ENCODE assay signal across 17 cellular contexts in genomic region chr16:50156590-50156989, GRCh38. TPM values are rescaled to one million over a fixed set of nuclear protein-coding genes. Genes with fewer than 3 reads are reported as not detected.
DNase-seq lines count a peak whose midpoint lies in the region; ATAC-seq and TF ChIP-seq lines count a peak whose summit lies in the region.
"Had no signal": no experiment of that assay in that cellular context is flagged by ENCODE, and none has a peak within 500 bp of the region (broad histone marks: within the 10 kb centered on the region; RNA-seq: fewer than 3 reads in every experiment).

No MANE protein-coding gene starts in this region.

- POLR2A ChIA-PET in CD8-positive, alpha-beta memory T cell (lab: Charles Lee) = interaction anchor here (0.8 kb wide), 1 partner anchor 594 kb away, joined by 3 read pairs; no protein-coding TSS in a partner anchor
- POLR2A ChIA-PET in activated naive CD8-positive, alpha-beta T cell treated with anti-CD3 and anti-CD28 coated beads, Interleukin-2, amount 10 ng/mL, durations not matched to agents 7 days and 5 days (lab: Charles Lee) = no interaction called here

- H3K9me3 ChIP-seq in BLaER1 treated with 17β-estradiol and CSF1 and Interleukin-3, amounts not matched to agents 10 nM and 100 nM (replicated peaks in 1 of 11) = no peaks in the 10 kb centered on the region
- H3K9me3 ChIP-seq in CD8-positive, alpha-beta memory T cell (ENCODE audit: low read length) = no peaks in the 10 kb centered on the region
- H3K9me3 ChIP-seq in spleen = no peaks in the 10 kb centered on the region

- CTCF ChIA-PET in CD8-positive, alpha-beta memory T cell (lab: Charles Lee) = interaction anchor here (2.4 kb wide), 1 partner anchor 54 kb away, joined by 7 read pairs; no protein-coding TSS in a partner anchor

- no peak overlapping the region for H3K4me3 ChIP-seq in BLaER1 treated with 17β-estradiol and CSF1 and Interleukin-3, amounts not matched to agents 10 nM and 100 nM
- no peak overlapping the region for H3K4me3 ChIP-seq in CD8-positive, alpha-beta memory T cell (ENCODE audit: low read length)
- no peak overlapping the region for H3K4me3 ChIP-seq in spleen

- no peak overlapping the region for H3K9ac ChIP-seq in BLaER1 treated with 17β-estradiol and CSF1 and Interleukin-3, amounts not matched to agents 10 nM and 100 nM

- H3K27ac Mint-ChIP-seq in CD8-positive, alpha-beta memory T cell = peak overlapping the region in 5 of 8 donors; percentile 11 to 87 (median 59)
- no peak overlapping the region for H3K27ac Mint-ChIP-seq in activated naive CD8-positive, alpha-beta T cell treated with anti-CD3 and anti-CD28 coated beads, Interleukin-2, amount 10 ng/mL, durations not matched to agents 7 days and 5 days
- H3K27ac Mint-ChIP-seq in neural crest cell (ENCODE audit: unreplicated experiment) = no peak overlapping the region
- H3K27ac Mint-ChIP-seq: endodermal cell had no signal

- DNase-seq in CD8-positive, alpha-beta memory T cell = no peak
- DNase-seq in activated naive CD8-positive, alpha-beta T cell treated with anti-CD3 and anti-CD28 coated beads, Interleukin-2, amount 10 ng/mL, durations not matched to agents 7 days and 5 days = no peak
- DNase-seq in neural crest cell (ENCODE audit: low read depth, low spot score) = no peak
- no peak for DNase-seq in spleen
- DNase-seq in NCI-H2196 (lab: John Stamatoyannopoulos, UW; ENCODE audit: unreplicated experiment) = no peak
- DNase-seq in GM13977 (ENCODE audit: low spot score) = no peak
- DNase-seq: C1 segment of cervical spinal cord; caudate nucleus; endodermal cell; Karpas-422; NCI-H1436; NCI-H226; retina; Right ventricle myocardium superior; stimulated activated CD4-positive, alpha-beta T cell treated with anti-CD3 and anti-CD28 coated beads, Interleukin-1b, Interleukin-23, amount 100 ng/mL, for 48 hours; T-helper 9 cell had no signal

- peaks cover 76 to 83% (median 82%) of the 10 kb centered on the region in 11 experiments for H4K20me1 ChIP-seq in BLaER1 treated with 17β-estradiol and CSF1 and Interleukin-3, amounts not matched to agents 10 nM and 100 nM

- WGBS in spleen, 5 donors = 88 to 96% (median 94%) methylated on average over 6 of the region's 6 CpGs

- H3K27me3 Mint-ChIP-seq in CD8-positive, alpha-beta memory T cell = no peaks in the 10 kb centered on the region
- H3K27me3 Mint-ChIP-seq in activated naive CD8-positive, alpha-beta T cell treated with anti-CD3 and anti-CD28 coated beads, Interleukin-2, amount 10 ng/mL, durations not matched to agents 7 days and 5 days = no peaks in the 10 kb centered on the region
- no peaks in the 10 kb centered on the region for H3K27me3 Mint-ChIP-seq in neural crest cell (ENCODE audit: low read depth)

- peaks cover 64 to 76% (median 74%) of the 10 kb centered on the region in 3 donors for H3K4me1 Mint-ChIP-seq in CD8-positive, alpha-beta memory T cell
- H3K4me1 Mint-ChIP-seq in activated naive CD8-positive, alpha-beta T cell treated with anti-CD3 and anti-CD28 coated beads, Interleukin-2, amount 10 ng/mL, durations not matched to agents 7 days and 5 days = peaks cover 48% of the 10 kb centered on the region
- H3K4me1 Mint-ChIP-seq in neural crest cell = peaks cover 43% of the 10 kb centered on the region

- no peak for ATAC-seq in activated naive CD8-positive, alpha-beta T cell treated with anti-CD3 and anti-CD28 coated beads, Interleukin-2, amount 10 ng/mL, durations not matched to agents 7 days and 5 days (ENCODE audit: low read depth)

- H3K4me1 ChIP-seq in BLaER1 treated with 17β-estradiol and CSF1 and Interleukin-3, amounts not matched to agents 10 nM and 100 nM = peaks cover 31 to 40% (median 36%) of the 10 kb centered on the region in 10 experiments
- peaks cover 70% of the 10 kb centered on the region for H3K4me1 ChIP-seq in CD8-positive, alpha-beta memory T cell (ENCODE audit: insufficient read depth, low read length)
- H3K4me1 ChIP-seq in spleen = peaks cover 30 to 86% (median 69%) of the 10 kb centered on the region in 6 donors

- no peaks in the 10 kb centered on the region for H3K9me3 Mint-ChIP-seq in CD8-positive, alpha-beta memory T cell
- no peaks in the 10 kb centered on the region for H3K9me3 Mint-ChIP-seq in activated naive CD8-positive, alpha-beta T cell treated with anti-CD3 and anti-CD28 coated beads, Interleukin-2, amount 10 ng/mL, durations not matched to agents 7 days and 5 days
- no peaks in the 10 kb centered on the region for H3K9me3 Mint-ChIP-seq in neural crest cell
- H3K9me3 Mint-ChIP-seq: endodermal cell had no signal

- H3K4me2 ChIP-seq in BLaER1 treated with 17β-estradiol and CSF1 and Interleukin-3, amounts not matched to agents 10 nM and 100 nM = peak overlapping the region; percentile 98 to 100 (median 100); a peak in 21 of 22 replicates

- intact Hi-C loops in spleen (cut with DNase I; ENCODE audit: low total_unique reads) = no loop called here

- peaks cover 9 to 34% (median 19%) of the 10 kb centered on the region in 11 experiments; a peak in 18 of 22 replicates for H3K36me3 ChIP-seq in BLaER1 treated with 17β-estradiol and CSF1 and Interleukin-3, amounts not matched to agents 10 nM and 100 nM
- H3K36me3 ChIP-seq in CD8-positive, alpha-beta memory T cell (ENCODE audit: insufficient read depth, low read length) = no peaks in the 10 kb centered on the region
- peaks cover 0 to 8% (median 0%) of the 10 kb centered on the region in 6 donors for H3K36me3 ChIP-seq in spleen

- no peak for TF ChIP-seq CTCF in neural crest cell (conservative IDR thresholded peaks at IDR 0.05)
- no peak for TF ChIP-seq CTCF in spleen (IDR thresholded peaks at IDR 0.05 in 8 of 11, conservative IDR thresholded peaks at IDR 0.05 in 3 of 11)
- no peak for TF ChIP-seq CTCF in GM13977 (IDR thresholded peaks at IDR 0.05; ENCODE audit: extremely low read depth, insufficient read depth, missing control alignments)

- peaks cover 6 to 30% (median 9%) of the 10 kb centered on the region in 3 donors for H3K36me3 Mint-ChIP-seq in CD8-positive, alpha-beta memory T cell
- H3K36me3 Mint-ChIP-seq in activated naive CD8-positive, alpha-beta T cell treated with anti-CD3 and anti-CD28 coated beads, Interleukin-2, amount 10 ng/mL, durations not matched to agents 7 days and 5 days = peaks cover 12% of the 10 kb centered on the region
- no peaks in the 10 kb centered on the region for H3K36me3 Mint-ChIP-seq in neural crest cell (ENCODE audit: low read depth)

- H3K4me3 Mint-ChIP-seq in CD8-positive, alpha-beta memory T cell = peak overlapping the region; percentile 53 to 95 (median 70)
- H3K4me3 Mint-ChIP-seq in activated naive CD8-positive, alpha-beta T cell treated with anti-CD3 and anti-CD28 coated beads, Interleukin-2, amount 10 ng/mL, durations not matched to agents 7 days and 5 days = peak overlapping the region; percentile 39
- H3K4me3 Mint-ChIP-seq in neural crest cell = peak overlapping the region; percentile 76
- H3K4me3 Mint-ChIP-seq: endodermal cell had no signal

- no peak for TF ChIP-seq POLR2A in spleen (IDR thresholded peaks at IDR 0.05)

- in situ Hi-C loops in GM13977 (cut with MboI; ENCODE audit: low pct_unique_long_range_greater_than_20kb, low sequenced_read_pairs, unreplicated experiment) = no loop called here

- no peaks in the 10 kb centered on the region for H3K27me3 ChIP-seq in BLaER1 treated with 17β-estradiol and CSF1 and Interleukin-3, amounts not matched to agents 10 nM and 100 nM
- no peaks in the 10 kb centered on the region for H3K27me3 ChIP-seq in CD8-positive, alpha-beta memory T cell (ENCODE audit: insufficient read depth, low read length, poor library complexity, severe bottlenecking)
- no peaks in the 10 kb centered on the region for H3K27me3 ChIP-seq in spleen (replicated peaks in 1 of 7)

- no peak overlapping the region for H3K27ac ChIP-seq in BLaER1 treated with 17β-estradiol and CSF1 and Interleukin-3, amounts not matched to agents 10 nM and 100 nM
- H3K27ac ChIP-seq in CD8-positive, alpha-beta memory T cell (ENCODE audit: low read depth, low read length) = no peak overlapping the region
- peak overlapping the region in 1 of 8 donors; percentile 97 for H3K27ac ChIP-seq in spleen

RNA-seq across cellular contexts. Expression of gene TENT4B, which starts 3.5 kb away (rescaled TPM):
- 10 to 100 TPM; 21.6 to 23.0 TPM for total RNA-seq in CD8-positive, alpha-beta memory T cell
- 5.6 TPM for polyA plus RNA-seq in CD8-positive, alpha-beta memory T cell
- total RNA-seq in activated naive CD8-positive, alpha-beta T cell treated with anti-CD3 and anti-CD28 coated beads, Interleukin-2, amount 10 ng/mL, durations not matched to agents 7 days and 5 days = 10 to 100 TPM; 18.0 TPM
- total RNA-seq in neural crest cell (12.5 and 12.9 TPM in 2 replicates), spleen (10 to 100 TPM; 11.3 to 16.4 (median 13.0) TPM)
- 1 to 10 TPM; 4.2 to 5.4 (median 4.6) TPM for polyA plus RNA-seq in spleen

Comparison
In these comparisons a context has a peak if more than half of its experiments do, and no peak if none do; other contexts are left out.
1. H3K27ac Mint-ChIP-seq: peak in CD8-positive, alpha-beta memory T cell (5 of 8); none in activated naive CD8-positive, alpha-beta T cell treated with anti-CD3 and anti-CD28 coated beads, Interleukin-2, amount 10 ng/mL, durations not matched to agents 7 days and 5 days (single experiment) and neural crest cell (single experiment).
2. Peak in every context shown above with its lines, with median percentiles within 50 percentile points of each other: H3K4me3 Mint-ChIP-seq.